11 cellular contexts compared by ENCODE assay signal in the genomic region with DNA sequence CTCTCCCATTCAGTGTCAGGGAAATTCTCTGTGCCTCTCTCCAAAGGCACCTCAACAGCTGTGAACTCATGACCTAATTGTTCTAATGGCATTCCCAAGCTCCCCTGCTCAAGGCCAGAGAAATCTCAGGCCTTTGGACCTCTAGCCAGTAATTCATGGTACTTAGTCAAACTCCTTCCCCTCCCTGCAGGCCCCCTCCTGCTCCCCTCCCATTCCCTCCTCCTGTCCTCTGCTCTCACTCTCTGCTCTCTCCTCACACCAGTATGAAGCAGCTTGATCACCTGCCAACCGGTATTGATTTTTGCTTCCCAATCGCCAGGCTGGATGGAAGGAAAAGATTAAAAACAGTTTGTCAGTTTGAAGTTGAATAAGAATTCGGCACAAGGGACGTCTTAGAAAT.
"Had no signal": no experiment of that assay in that cellular context is flagged by ENCODE, and none has a peak within 500 bp of the region (broad histone marks: within the 10 kb centered on the region; RNA-seq: fewer than 3 reads in every experiment).

No MANE protein-coding gene starts in this region.

- H3K27ac ChIP-seq: esophagus muscularis mucosa, left lung, right atrium auricular region, transverse colon had no signal

- DNase-seq: activated CD4-positive, alpha-beta memory T cell treated with anti-CD3 and anti-CD28 coated beads, Interleukin-2, amount 10 ng/mL, durations not matched to agents 7 days and 5 days; activated CD8-positive, alpha-beta memory T cell treated with anti-CD3 and anti-CD28 coated beads, Interleukin-2, amount 50 U/mL, for 48 hours; activated naive CD4-positive, alpha-beta T cell treated with Interleukin-2 at 50 U/mL for 16 hours; left lung; mesenchymal stem cell; posterior cingulate gyrus; T-helper 9 cell; transverse colon had no signal

- H3K27me3 ChIP-seq: esophagus muscularis mucosa, left lung, right atrium auricular region, transverse colon had no signal

- ATAC-seq: left lung; stimulated activated memory B cell treated with anti-CD40 and anti-IgM and Interleukin-4, amounts not matched to agents 10 μg/mL and 1 μg/mL and 100 μg/mL, for 72 hours had no signal

- H3K36me3 ChIP-seq: esophagus muscularis mucosa, left lung, right atrium auricular region, transverse colon had no signal

- H3K4me1 ChIP-seq: esophagus muscularis mucosa, left lung, right atrium auricular region, transverse colon had no signal

- H3K4me3 ChIP-seq: esophagus muscularis mucosa, left lung, right atrium auricular region, transverse colon had no signal

- H3K9me3 ChIP-seq: esophagus muscularis mucosa, right atrium auricular region, transverse colon had no signal
